In the genomic region with DNA sequence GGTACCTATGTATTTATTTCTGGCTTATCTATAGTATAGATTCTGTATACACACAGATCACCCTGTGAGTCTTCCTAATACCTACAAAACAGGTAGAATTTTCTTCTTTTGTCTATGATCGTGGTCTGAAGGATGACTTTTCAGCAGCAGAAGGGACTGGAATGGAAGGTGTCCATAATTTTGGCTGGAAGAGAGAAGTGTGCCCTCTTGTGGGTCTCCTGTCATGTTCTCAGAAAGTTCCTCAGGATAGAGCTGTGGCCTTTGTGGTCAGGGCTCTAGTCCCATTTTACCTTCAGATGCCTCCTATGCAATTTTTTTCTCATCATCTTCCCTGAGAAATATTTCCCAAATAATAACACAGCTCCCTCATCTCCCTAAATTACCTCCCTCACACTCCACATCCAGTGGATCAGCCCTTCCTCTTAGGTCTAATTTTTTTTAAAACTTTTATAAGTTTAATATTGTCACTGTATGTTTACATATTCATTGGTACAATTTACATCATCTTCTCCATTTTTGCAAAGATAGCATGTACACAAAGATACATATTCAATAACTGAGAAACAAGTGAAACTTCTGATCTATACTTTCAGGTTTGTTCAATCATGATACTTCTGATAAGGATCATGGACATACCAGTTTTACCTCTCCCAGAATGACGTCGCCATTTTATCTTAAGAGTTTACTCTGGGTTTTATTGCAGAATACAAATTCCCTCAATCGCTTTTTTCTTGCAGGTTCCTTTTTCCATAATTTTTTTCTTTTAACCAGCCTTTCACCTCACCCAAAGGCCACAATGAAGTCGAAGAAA, we compare ENCODE assay signal across 8 cellular contexts.
A peak's percentile ranks its signal among the peaks of the same experiment; 100 is the strongest.
DNase-seq lines count a peak whose midpoint lies in the region; ATAC-seq, FAIRE-seq and TF ChIP-seq lines count a peak whose summit lies in the region.

No MANE protein-coding gene starts in this region.

- DNase-seq in GM03348 (ENCODE audit: low spot score): peak; percentile 33
- peak; percentile 41 to 66 for DNase-seq in fibroblast of lung (ENCODE audit: low read depth in 2 of 2)
- DNase-seq in thoracic aorta (ENCODE audit: low spot score): no peak
- DNase-seq in GM19239 (ENCODE audit: insufficient read length, low spot score): no peak
- no peak for DNase-seq in vagina (ENCODE audit: extremely low spot score in 2 of 2)
- DNase-seq in stimulated activated CD4-positive, alpha-beta T cell treated with anti-CD3 and anti-CD28 coated beads, Interleukin-15, amount 100 ng/mL, for 24 hours: no peak

- H3K36me3 ChIP-seq in OCI-LY1 (ENCODE audit: insufficient read depth, low read length) (no peaks in the 10 kb centered on the region), fibroblast of lung (ENCODE audit: control insufficient read depth, insufficient read depth, low read length) (no peaks in the 10 kb centered on the region), thoracic aorta (no peaks in the 10 kb centered on the region), vagina (no peaks in the 10 kb centered on the region)

- H3K79me2 ChIP-seq in OCI-LY1 (ENCODE audit: insufficient read depth, low read length) (no peaks in the 10 kb centered on the region), fibroblast of lung (ENCODE audit: control insufficient read depth, insufficient read depth, low read length) (no peaks in the 10 kb centered on the region)

- no peak overlapping the region for H3K27ac ChIP-seq in OCI-LY1 (ENCODE audit: low read depth, low read length, poor library complexity, severe bottlenecking)
- H3K27ac ChIP-seq in fibroblast of lung (ENCODE audit: insufficient read depth, low read length): no peak overlapping the region
- H3K27ac ChIP-seq in thoracic aorta: no peak overlapping the region
- H3K27ac ChIP-seq in vagina: no peak overlapping the region

- H3K4me2 ChIP-seq in OCI-LY1 (ENCODE audit: low read length) (no peak overlapping the region), fibroblast of lung (ENCODE audit: extremely low read depth, insufficient read depth, low read length) (no peak overlapping the region)

- no peak for ATAC-seq in thoracic aorta (ENCODE audit: insufficient number of reproducible peaks, low FRiP score, low read depth)

- H3K4me3 ChIP-seq in OCI-LY1 (ENCODE audit: low read depth, low read length, poor library complexity, severe bottlenecking): no peak overlapping the region
- H3K4me3 ChIP-seq in fibroblast of lung (replicated peaks in 1 of 4; ENCODE audit: control extremely low read depth in 1 of 4, insufficient read depth in 1 of 4, low read depth in 3 of 4, low read length in 4 of 4): no peak overlapping the region
- no peak overlapping the region for H3K4me3 ChIP-seq in thoracic aorta
- H3K4me3 ChIP-seq in vagina: no peak overlapping the region

- no peaks in the 10 kb centered on the region for H4K20me1 ChIP-seq in OCI-LY1 (ENCODE audit: insufficient read depth, low read length)
- H4K20me1 ChIP-seq in fibroblast of lung (ENCODE audit: control insufficient read depth, extremely low read depth, insufficient read depth, low read length): no peaks in the 10 kb centered on the region

- FAIRE-seq in A204.1 (lab: Jason Lieb, UNC) (peak; percentile 47), GM19239 (lab: Jason Lieb, UNC) (no peak)

- H3K9ac ChIP-seq in OCI-LY1 (ENCODE audit: low read length): no peak overlapping the region
- H3K9ac ChIP-seq in fibroblast of lung (ENCODE audit: insufficient read depth, low read length): no peak overlapping the region

- H3K27me3 ChIP-seq in OCI-LY1 (ENCODE audit: insufficient read depth, low read length): no peaks in the 10 kb centered on the region
- H3K27me3 ChIP-seq in fibroblast of lung (ENCODE audit: control insufficient read depth, insufficient read depth, low read length): no peaks in the 10 kb centered on the region
- H3K27me3 ChIP-seq in thoracic aorta (replicated peaks; ENCODE audit: insufficient read depth): no peaks in the 10 kb centered on the region
- H3K27me3 ChIP-seq in vagina: no peaks in the 10 kb centered on the region

- no peaks in the 10 kb centered on the region for H3K9me3 ChIP-seq in OCI-LY1 (ENCODE audit: low read length)
- no peaks in the 10 kb centered on the region for H3K9me3 ChIP-seq in fibroblast of lung (ENCODE audit: control insufficient read depth, insufficient read depth, low read depth, low read length)
- no peaks in the 10 kb centered on the region for H3K9me3 ChIP-seq in thoracic aorta
- no peaks in the 10 kb centered on the region for H3K9me3 ChIP-seq in vagina

- no peak for TF ChIP-seq POLR2A in vagina (IDR thresholded peaks at IDR 0.05)

- H3K4me1 ChIP-seq in OCI-LY1 (ENCODE audit: insufficient read depth, low read length, severe bottlenecking) (peaks cover 18% of the 10 kb centered on the region), fibroblast of lung (ENCODE audit: control insufficient read depth, extremely low read depth, insufficient read depth, low read length) (no peaks in the 10 kb centered on the region), thoracic aorta (ENCODE audit: control insufficient read depth in 1 of 2, low read depth in 2 of 2) (peaks cover 3 to 12% of the 10 kb centered on the region in 2 donors), vagina (peaks cover 14% of the 10 kb centered on the region)

- H3K9me2 ChIP-seq in OCI-LY1 (ENCODE audit: low read depth, low read length): no peaks in the 10 kb centered on the region

- TF ChIP-seq CTCF in OCI-LY1 (IDR thresholded peaks at IDR 0.05; ENCODE audit: low read length) (peak; percentile 43; the same call in 1 of the 2 replicates), fibroblast of lung (conservative IDR thresholded peaks at IDR 0.05 in 1 of 2, IDR thresholded peaks at IDR 0.05 in 1 of 2; ENCODE audit: low read depth in 1 of 2, low read length in 2 of 2) (peak; percentile 45 to 56), thoracic aorta (IDR thresholded peaks at IDR 0.05) (peak; percentile 27), vagina (IDR thresholded peaks at IDR 0.05) (no peak)

- H3F3A ChIP-seq in OCI-LY1 (ENCODE audit: insufficient read depth, low read length): no peaks in the 10 kb centered on the region; the same call in 1 of the 2 replicates

- intact Hi-C loops in vagina (cut with DNase I): loop anchor here (5.0 kb wide), 2 partner anchors 33 to 367 kb away; no protein-coding TSS in a partner anchor

- H2AFZ ChIP-seq in OCI-LY1 (ENCODE audit: low read length) (no peak overlapping the region), fibroblast of lung (ENCODE audit: low read length) (no peak overlapping the region)

Comparison
In these comparisons a context has a peak if more than half of its experiments do, and no peak if none do; other contexts are left out.
1. DNase-seq: peak in GM03348 (single experiment) and fibroblast of lung (2 of 2); none in thoracic aorta (single experiment), GM19239 (single experiment), vagina (0 of 2) and stimulated activated CD4-positive, alpha-beta T cell treated with anti-CD3 and anti-CD28 coated beads, Interleukin-15, amount 100 ng/mL, for 24 hours (single experiment).
2. CTCF ChIP-seq: peak in OCI-LY1 (single experiment), fibroblast of lung (2 of 2) and thoracic aorta (single experiment); none in vagina (0 of 3).